ENCODE assay signal across 8 cellular contexts in genomic region chr6:73695619-73696421, GRCh38. TPM values are rescaled to one million over a fixed set of nuclear protein-coding genes. Genes with fewer than 3 reads are reported as not detected.
DNase-seq lines count a peak whose midpoint lies in the region; ATAC-seq and TF ChIP-seq lines count a peak whose summit lies in the region.

Gene CD109, plus strand, starts transcription at chr6:73696203. Its CDS starts 13 bp downstream, at chr6:73696216.

- H3K4me3 ChIP-seq in CD8-positive, alpha-beta T cell (ENCODE audit: low read depth, low read length): peak within 1 kb of the TSS; percentile 44
- H3K4me3 ChIP-seq in left ventricle myocardium inferior: peak within 1 kb of the TSS; percentile 84
- H3K4me3 ChIP-seq in vagina: peak within 1 kb of the TSS; percentile 61 to 65

- H3K4me1 ChIP-seq in CD8-positive, alpha-beta T cell (ENCODE audit: insufficient read depth, low read length): no peaks in the 10 kb centered on the region
- H3K4me1 ChIP-seq in left ventricle myocardium inferior: peaks cover 47% of the 10 kb centered on the region
- peaks cover 23% of the 10 kb centered on the region for H3K4me1 ChIP-seq in vagina

- TF ChIP-seq POLR2A in vagina (IDR thresholded peaks at IDR 0.05): no peak

- H3K4me1 Mint-ChIP-seq in CD8-positive, alpha-beta T cell (ENCODE audit: low read depth): peaks cover 12% of the 10 kb centered on the region
- peaks cover 25% of the 10 kb centered on the region for H3K4me1 Mint-ChIP-seq in activated naive CD8-positive, alpha-beta T cell treated with anti-CD3 and anti-CD28 coated beads, Interleukin-2, amount 10 ng/mL, durations not matched to agents 7 days and 5 days

- H3K27ac Mint-ChIP-seq in CD8-positive, alpha-beta T cell: peak within 1 kb of the TSS; percentile 56
- H3K27ac Mint-ChIP-seq in activated naive CD8-positive, alpha-beta T cell treated with anti-CD3 and anti-CD28 coated beads, Interleukin-2, amount 10 ng/mL, durations not matched to agents 7 days and 5 days: peak within 1 kb of the TSS; percentile 75

- intact Hi-C loops in CD8-positive, alpha-beta T cell (cut with DNase I, micrococcal nuclease): no loop called here
- intact Hi-C loops in left ventricle myocardium inferior (cut with micrococcal nuclease): no loop called here
- intact Hi-C loops in vagina (cut with DNase I): no loop called here

- H3K4me3 Mint-ChIP-seq in CD8-positive, alpha-beta T cell: peak within 1 kb of the TSS; percentile 80
- H3K4me3 Mint-ChIP-seq in activated naive CD8-positive, alpha-beta T cell treated with anti-CD3 and anti-CD28 coated beads, Interleukin-2, amount 10 ng/mL, durations not matched to agents 7 days and 5 days: peak within 1 kb of the TSS; percentile 87

- DNase-seq in CD8-positive, alpha-beta T cell: peak in 5 of 7 experiments; percentile 6 to 48 (median 32)
- DNase-seq in HK-2 (ENCODE audit: unreplicated experiment) (peak; percentile 73), left ventricle myocardium inferior (peak; percentile 40), pulmonary artery endothelial cell (ENCODE audit: low read depth, low spot score) (peak; percentile 68), vagina (ENCODE audit: extremely low spot score in 2 of 2) (no peak)
- DNase-seq in activated naive CD8-positive, alpha-beta T cell treated with anti-CD3 and anti-CD28 coated beads, Interleukin-2, amount 10 ng/mL, durations not matched to agents 7 days and 5 days: peak; percentile 63

- no peaks in the 10 kb centered on the region for H3K36me3 Mint-ChIP-seq in CD8-positive, alpha-beta T cell
- H3K36me3 Mint-ChIP-seq in activated naive CD8-positive, alpha-beta T cell treated with anti-CD3 and anti-CD28 coated beads, Interleukin-2, amount 10 ng/mL, durations not matched to agents 7 days and 5 days: no peaks in the 10 kb centered on the region

- H3K9me3 Mint-ChIP-seq in CD8-positive, alpha-beta T cell: no peaks in the 10 kb centered on the region
- no peaks in the 10 kb centered on the region for H3K9me3 Mint-ChIP-seq in activated naive CD8-positive, alpha-beta T cell treated with anti-CD3 and anti-CD28 coated beads, Interleukin-2, amount 10 ng/mL, durations not matched to agents 7 days and 5 days

- H3K27ac ChIP-seq in CD8-positive, alpha-beta T cell (ENCODE audit: low read depth, low read length): no peak within 1 kb of the TSS
- H3K27ac ChIP-seq in left ventricle myocardium inferior (replicated peaks): peak within 1 kb of the TSS; percentile 86
- peak within 1 kb of the TSS; percentile 87 for H3K27ac ChIP-seq in vagina

- POLR2A ChIA-PET in CD8-positive, alpha-beta T cell (lab: Charles Lee): no interaction called here
- POLR2A ChIA-PET in activated naive CD8-positive, alpha-beta T cell treated with anti-CD3 and anti-CD28 coated beads, Interleukin-2, amount 10 ng/mL, durations not matched to agents 7 days and 5 days (lab: Charles Lee): no interaction called here

- ATAC-seq in CD8-positive, alpha-beta T cell: peak; percentile 69
- ATAC-seq in GM19467 (IDR thresholded peaks at IDR 0.05; ENCODE audit: unreplicated experiment) (peak; percentile 55), SK-N-SH treated with all-trans-retinoic acid at 6 μM for 48 hours (peak; percentile 73)
- ATAC-seq in activated naive CD8-positive, alpha-beta T cell treated with anti-CD3 and anti-CD28 coated beads, Interleukin-2, amount 10 ng/mL, durations not matched to agents 7 days and 5 days (ENCODE audit: low read depth): peak; percentile 74

- no peaks in the 10 kb centered on the region for H3K27me3 ChIP-seq in CD8-positive, alpha-beta T cell (ENCODE audit: insufficient read depth, low read length)
- H3K27me3 ChIP-seq in left ventricle myocardium inferior (ENCODE audit: low read depth): no peaks in the 10 kb centered on the region
- no peaks in the 10 kb centered on the region for H3K27me3 ChIP-seq in vagina

- no peaks in the 10 kb centered on the region for H3K36me3 ChIP-seq in CD8-positive, alpha-beta T cell (ENCODE audit: insufficient read depth, low read length)
- peaks cover 11% of the 10 kb centered on the region for H3K36me3 ChIP-seq in left ventricle myocardium inferior
- no peaks in the 10 kb centered on the region for H3K36me3 ChIP-seq in vagina

- H3K27me3 Mint-ChIP-seq in CD8-positive, alpha-beta T cell (ENCODE audit: low read depth): peaks cover 37% of the 10 kb centered on the region
- peaks cover 15% of the 10 kb centered on the region for H3K27me3 Mint-ChIP-seq in activated naive CD8-positive, alpha-beta T cell treated with anti-CD3 and anti-CD28 coated beads, Interleukin-2, amount 10 ng/mL, durations not matched to agents 7 days and 5 days

- no peaks in the 10 kb centered on the region for H3K9me3 ChIP-seq in CD8-positive, alpha-beta T cell (ENCODE audit: low read length)
- no peaks in the 10 kb centered on the region for H3K9me3 ChIP-seq in left ventricle myocardium inferior (replicated peaks)
- H3K9me3 ChIP-seq in vagina: no peaks in the 10 kb centered on the region

- no peak for TF ChIP-seq CTCF in CD8-positive, alpha-beta T cell (IDR thresholded peaks at IDR 0.05)
- TF ChIP-seq CTCF in left ventricle myocardium inferior (IDR thresholded peaks at IDR 0.05; ENCODE audit: borderline replicate concordance) (no peak), vagina (IDR thresholded peaks at IDR 0.05) (no peak)

- CTCF ChIA-PET in CD8-positive, alpha-beta T cell (lab: Charles Lee): no interaction called here

TF ChIP-seq in SK-N-SH treated with all-trans-retinoic acid at 6 μM for 48 hours, 23 proteins besides CTCF, POLR2A, EP300 and RAD21:
- TF ChIP-seq TOX (CRISPR knock-in tag; IDR thresholded peaks at IDR 0.05; ENCODE audit: borderline replicate concordance) (0 out of 2 replicates have a peak, but pooled peaks have one; percentile 35), CSDC2 (CRISPR knock-in tag; IDR thresholded peaks at IDR 0.05) (no peak), OSR1 (CRISPR knock-in tag; IDR thresholded peaks at IDR 0.05) (0 out of 2 replicates have a peak, but pooled peaks have one; percentile 71)

RNA-seq across cellular contexts. Expression of gene CD109, which starts in this region (rescaled TPM):
- under 1 TPM; 0.11 to 0.25 TPM for total RNA-seq in CD8-positive, alpha-beta T cell
- 1 to 10 TPM; 1.6 to 1.8 TPM for total RNA-seq in activated naive CD8-positive, alpha-beta T cell treated with anti-CD3 and anti-CD28 coated beads, Interleukin-2, amount 10 ng/mL, durations not matched to agents 7 days and 5 days
- total RNA-seq in left ventricle myocardium inferior (9.1 TPM), pulmonary artery endothelial cell (17.3 and 22.4 TPM in 2 replicates), vagina (29.0 TPM)

Comparison
In these comparisons a context has a peak if more than half of its experiments do, and no peak if none do; other contexts are left out.
1. Peak in DNase-seq, ATAC-seq and H3K4me3 ChIP-seq in CD8-positive, alpha-beta T cell; RNA of the gene not detected or under 1 TPM.
2. DNase-seq: peak in HK-2 (single experiment), activated naive CD8-positive, alpha-beta T cell treated with anti-CD3 and anti-CD28 coated beads, Interleukin-2, amount 10 ng/mL, durations not matched to agents 7 days and 5 days (single experiment), left ventricle myocardium inferior (single experiment) and pulmonary artery endothelial cell (single experiment); none in vagina (0 of 2).
3. Peak in every context shown above with its lines, with median percentiles within 50 percentile points of each other: ATAC-seq and H3K4me3 ChIP-seq.